In the genomic region with DNA sequence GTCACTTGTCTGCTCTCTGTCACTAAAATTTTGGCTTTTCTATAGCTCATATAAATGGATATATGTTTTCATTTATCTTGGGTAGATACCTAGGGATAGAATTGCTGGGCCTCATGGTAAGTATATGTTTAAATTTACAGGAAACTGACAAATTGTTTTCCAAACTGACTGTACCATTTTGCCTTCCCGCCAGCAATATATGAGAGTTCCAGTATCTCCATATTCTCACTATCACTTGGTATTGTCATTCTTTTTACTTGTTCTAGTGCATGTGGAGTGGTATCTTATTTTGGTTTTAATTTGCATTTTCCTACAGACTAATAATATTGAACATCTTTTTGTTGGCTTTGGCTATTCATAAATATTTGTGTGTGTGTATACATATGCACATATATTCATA, we compare ENCODE assay signal across 1 cellular context.
TF ChIP-seq lines count a peak whose summit lies in the region.

No MANE protein-coding gene starts in this region.

TF ChIP-seq in K562, 482 proteins besides CTCF, POLR2A, EP300 and RAD21 (continued from another document):
- TF ChIP-seq, protein P1, sequence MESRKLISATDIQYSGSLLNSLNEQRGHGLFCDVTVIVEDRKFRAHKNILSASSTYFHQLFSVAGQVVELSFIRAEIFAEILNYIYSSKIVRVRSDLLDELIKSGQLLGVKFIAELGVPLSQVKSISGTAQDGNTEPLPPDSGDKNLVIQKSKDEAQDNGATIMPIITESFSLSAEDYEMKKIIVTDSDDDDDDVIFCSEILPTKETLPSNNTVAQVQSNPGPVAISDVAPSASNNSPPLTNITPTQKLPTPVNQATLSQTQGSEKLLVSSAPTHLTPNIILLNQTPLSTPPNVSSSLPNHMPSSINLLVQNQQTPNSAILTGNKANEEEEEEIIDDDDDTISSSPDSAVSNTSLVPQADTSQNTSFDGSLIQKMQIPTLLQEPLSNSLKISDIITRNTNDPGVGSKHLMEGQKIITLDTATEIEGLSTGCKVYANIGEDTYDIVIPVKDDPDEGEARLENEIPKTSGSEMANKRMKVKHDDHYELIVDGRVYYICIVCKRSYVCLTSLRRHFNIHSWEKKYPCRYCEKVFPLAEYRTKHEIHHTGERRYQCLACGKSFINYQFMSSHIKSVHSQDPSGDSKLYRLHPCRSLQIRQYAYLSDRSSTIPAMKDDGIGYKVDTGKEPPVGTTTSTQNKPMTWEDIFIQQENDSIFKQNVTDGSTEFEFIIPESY (CRISPR knock-in tag; IDR thresholded peaks at IDR 0.05), result peak; percentile 69; the same call in 1 of the 2 replicates
